Comparison of ENCODE assay signal across 13 cellular contexts in genomic region chr14:22380511-22381455, GRCh38.
DNase-seq lines count a peak whose midpoint lies in the region; ATAC-seq, FAIRE-seq and TF ChIP-seq lines count a peak whose summit lies in the region.
"Had no signal": no experiment of that assay in that cellular context is flagged by ENCODE, and none has a peak within 500 bp of the region (broad histone marks: within the 10 kb centered on the region; RNA-seq: fewer than 3 reads in every experiment).

No MANE protein-coding gene starts in this region.

- POLR2A ChIA-PET in PC-9 (lab: Charles Lee; ENCODE audit: unreplicated experiment) = no interaction called here

- H3K9me3 ChIP-seq in astrocyte (ENCODE audit: insufficient read depth, low read depth, low read length) (no peaks in the 10 kb centered on the region), right lobe of liver (no peaks in the 10 kb centered on the region), upper lobe of left lung (no peaks in the 10 kb centered on the region), PC-9 (ENCODE audit: insufficient read depth, low read depth) (no peaks in the 10 kb centered on the region), body of pancreas (no peaks in the 10 kb centered on the region)
- H3K9me3 ChIP-seq: neutrophil had no signal

- 47% methylated on average over 7 of the region's 7 CpGs for WGBS in right lobe of liver (ENCODE audit: insufficient coverage, low coverage, low lambda C conversion rate, missing lambda C conversion rate)
- WGBS in upper lobe of left lung, 2 donors = 49 to 55% methylated on average over 7 of the region's 7 CpGs
- WGBS in body of pancreas, 2 donors = 51 to 54% methylated on average over 7 of the region's 7 CpGs

- peak overlapping the region; percentile 36 for H3K9ac ChIP-seq in astrocyte (ENCODE audit: low read length)

- H3K27ac ChIP-seq in astrocyte (ENCODE audit: low read depth, low read length) (peak overlapping the region; percentile 66), right lobe of liver (no peak overlapping the region), upper lobe of left lung (peak overlapping the region; percentile 19 to 65 (median 54)), PC-9 (no peak overlapping the region), body of pancreas (no peak overlapping the region)
- H3K27ac ChIP-seq: cardiac muscle cell, hepatocyte, neutrophil had no signal

- no peaks in the 10 kb centered on the region for H4K20me1 ChIP-seq in astrocyte (ENCODE audit: insufficient read depth, low read length)
- H4K20me1 ChIP-seq in PC-9 (ENCODE audit: insufficient read depth) = no peaks in the 10 kb centered on the region

- H2AFZ ChIP-seq in astrocyte (ENCODE audit: low read depth, low read length) = no peak overlapping the region
- H2AFZ ChIP-seq in PC-9 = no peak overlapping the region
- H2AFZ ChIP-seq: hepatocyte had no signal

- no peaks in the 10 kb centered on the region for H3K27me3 Mint-ChIP-seq in activated naive CD4-positive, alpha-beta T cell treated with anti-CD3 and anti-CD28 coated beads for 36 hours (ENCODE audit: low read depth)
- peaks cover 9% of the 10 kb centered on the region for H3K27me3 Mint-ChIP-seq in astrocyte (ENCODE audit: low read depth, unreplicated experiment)

- TF ChIP-seq EP300 in upper lobe of left lung (IDR thresholded peaks at IDR 0.05) = no peak

- peak overlapping the region; percentile 53 for H3K27ac Mint-ChIP-seq in activated naive CD4-positive, alpha-beta T cell treated with anti-CD3 and anti-CD28 coated beads for 36 hours
- H3K27ac Mint-ChIP-seq in activated naive CD4-positive, alpha-beta T cell treated with anti-CD3 and anti-CD28 coated beads, Interleukin-2, amount 50 U/mL, for 72 hours = no peak overlapping the region
- no peak overlapping the region for H3K27ac Mint-ChIP-seq in astrocyte (ENCODE audit: unreplicated experiment)

- no peak for FAIRE-seq in astrocyte (lab: Jason Lieb, UNC)

- H3K4me1 ChIP-seq in astrocyte (ENCODE audit: insufficient read depth, low read length) (peaks cover 20% of the 10 kb centered on the region), right lobe of liver (no peaks in the 10 kb centered on the region), upper lobe of left lung (peaks cover 0 to 15% (median 3%) of the 10 kb centered on the region in 4 donors), PC-9 (replicated peaks; ENCODE audit: insufficient read depth) (no peaks in the 10 kb centered on the region), body of pancreas (peaks cover 8% of the 10 kb centered on the region)

- intact Hi-C loops in activated naive CD4-positive, alpha-beta T cell treated with anti-CD3 and anti-CD28 coated beads for 36 hours (cut with micrococcal nuclease) = no loop called here
- intact Hi-C loops in right lobe of liver (cut with DNase I) = no loop called here
- intact Hi-C loops in PC-9 (cut with micrococcal nuclease; ENCODE audit: unreplicated experiment) = loop anchor here (5.0 kb wide), 1 partner anchor 258 kb away; no protein-coding TSS in a partner anchor
- intact Hi-C loops in body of pancreas (cut with DNase I) = loop anchor here (5.0 kb wide), 1 partner anchor 63 kb away; no protein-coding TSS in a partner anchor

- TF ChIP-seq POLR2A in right lobe of liver (IDR thresholded peaks at IDR 0.05) (no peak), upper lobe of left lung (IDR thresholded peaks at IDR 0.05) (no peak), body of pancreas (IDR thresholded peaks at IDR 0.05) (no peak)

- BruUV-seq in PC-9 (replicated peaks; lab: Mats Ljungman, UMichigan) = no TSS peak

- CTCF ChIA-PET in activated naive CD4-positive, alpha-beta T cell treated with anti-CD3 and anti-CD28 coated beads for 36 hours (lab: Charles Lee) = no interaction called here
- CTCF ChIA-PET in PC-9 (lab: Charles Lee) = interaction anchor here (0.6 to 1.2 kb wide), 3 partner anchors 9 to 362 kb away, joined by 3 to 4 read pairs (median 3); no protein-coding TSS in a partner anchor

- peaks cover 5% of the 10 kb centered on the region for H3K27me3 ChIP-seq in astrocyte (ENCODE audit: insufficient read depth, low read length)
- H3K27me3 ChIP-seq in right lobe of liver = peaks cover 0 to 5% of the 10 kb centered on the region in 2 donors
- H3K27me3 ChIP-seq in upper lobe of left lung = no peaks in the 10 kb centered on the region
- no peaks in the 10 kb centered on the region for H3K27me3 ChIP-seq in PC-9 (ENCODE audit: insufficient read depth, low read depth)
- H3K27me3 ChIP-seq in body of pancreas = peaks cover 0 to 6% of the 10 kb centered on the region in 2 donors
- H3K27me3 ChIP-seq: cardiac muscle cell, hepatocyte, neutrophil had no signal

- no peaks in the 10 kb centered on the region for H3F3A ChIP-seq in PC-9 (ENCODE audit: insufficient read depth, low read depth)

- no peaks in the 10 kb centered on the region for H3K36me3 ChIP-seq in astrocyte (ENCODE audit: insufficient read depth, low read length)
- no peaks in the 10 kb centered on the region for H3K36me3 ChIP-seq in right lobe of liver
- H3K36me3 ChIP-seq in upper lobe of left lung = no peaks in the 10 kb centered on the region
- no peaks in the 10 kb centered on the region for H3K36me3 ChIP-seq in PC-9 (ENCODE audit: low read depth)
- H3K36me3 ChIP-seq in body of pancreas (replicated peaks in 1 of 2; ENCODE audit: insufficient read depth in 1 of 2, low read depth in 2 of 2) = no peaks in the 10 kb centered on the region
- H3K36me3 ChIP-seq: cardiac muscle cell, neutrophil had no signal

- H3K9me2 ChIP-seq in PC-9 (ENCODE audit: insufficient read depth) = no peaks in the 10 kb centered on the region

- TF ChIP-seq CTCF in astrocyte (IDR thresholded peaks at IDR 0.05; ENCODE audit: insufficient read depth, low read depth, low read length) (no peak), right lobe of liver (IDR thresholded peaks at IDR 0.05) (no peak), upper lobe of left lung (IDR thresholded peaks at IDR 0.05) (no peak), PC-9 (conservative IDR thresholded peaks at IDR 0.05) (no peak), body of pancreas (IDR thresholded peaks at IDR 0.05) (no peak)

- no peaks in the 10 kb centered on the region for H3K4me1 Mint-ChIP-seq in activated naive CD4-positive, alpha-beta T cell treated with anti-CD3 and anti-CD28 coated beads for 36 hours (ENCODE audit: low read depth)
- peaks cover 20% of the 10 kb centered on the region for H3K4me1 Mint-ChIP-seq in astrocyte (ENCODE audit: low read depth, unreplicated experiment)

- H3K79me2 ChIP-seq in astrocyte (ENCODE audit: insufficient read depth, low read length) = no peaks in the 10 kb centered on the region
- no peaks in the 10 kb centered on the region for H3K79me2 ChIP-seq in PC-9 (ENCODE audit: low read depth)
- H3K79me2 ChIP-seq: hepatocyte had no signal

- no peak for ATAC-seq in activated naive CD4-positive, alpha-beta T cell treated with anti-CD3 and anti-CD28 coated beads, Interleukin-2, amount 50 U/mL, for 72 hours
- ATAC-seq in right lobe of liver (peak in 3 of 4 donors; percentile 23 to 87 (median 40)), upper lobe of left lung (ENCODE audit: low FRiP score in 2 of 2) (peak; percentile 65 to 76), HG02970 (IDR thresholded peaks at IDR 0.05; ENCODE audit: low FRiP score, unreplicated experiment) (no peak), body of pancreas (no peak)
- ATAC-seq: left ventricle myocardium superior had no signal

- H3K4me3 Mint-ChIP-seq in activated naive CD4-positive, alpha-beta T cell treated with anti-CD3 and anti-CD28 coated beads for 36 hours = no peak overlapping the region
- no peak overlapping the region for H3K4me3 Mint-ChIP-seq in astrocyte (ENCODE audit: unreplicated experiment)

- no peaks in the 10 kb centered on the region for H3K36me3 Mint-ChIP-seq in activated naive CD4-positive, alpha-beta T cell treated with anti-CD3 and anti-CD28 coated beads for 36 hours (ENCODE audit: low read depth)
- no peaks in the 10 kb centered on the region for H3K36me3 Mint-ChIP-seq in activated naive CD4-positive, alpha-beta T cell treated with anti-CD3 and anti-CD28 coated beads, Interleukin-2, amount 50 U/mL, for 72 hours
- no peaks in the 10 kb centered on the region for H3K36me3 Mint-ChIP-seq in astrocyte (ENCODE audit: low read depth, unreplicated experiment)

- H3K4me2 ChIP-seq in astrocyte (ENCODE audit: low read length) (peak overlapping the region; percentile 79), PC-9 (no peak overlapping the region)
- H3K4me2 ChIP-seq: hepatocyte had no signal

- H3K4me3 ChIP-seq in astrocyte (ENCODE audit: insufficient read depth, low read depth, low read length) (peak overlapping the region; percentile 29), right lobe of liver (no peak overlapping the region), upper lobe of left lung (no peak overlapping the region), PC-9 (no peak overlapping the region), body of pancreas (no peak overlapping the region)
- H3K4me3 ChIP-seq: cardiac muscle cell, hepatocyte had no signal

- DNase-seq in activated naive CD4-positive, alpha-beta T cell treated with anti-CD3 and anti-CD28 coated beads for 36 hours = no peak
- no peak for DNase-seq in activated naive CD4-positive, alpha-beta T cell treated with anti-CD3 and anti-CD28 coated beads, Interleukin-2, amount 50 U/mL, for 72 hours (ENCODE audit: low spot score in 2 of 2)
- DNase-seq in astrocyte (ENCODE audit: low read depth) = peak; percentile 69
- no peak for DNase-seq in right lobe of liver
- no peak for DNase-seq in upper lobe of left lung
- no peak for DNase-seq in PC-9
- DNase-seq in body of pancreas = no peak
- DNase-seq: Kasumi-1, left ventricle myocardium superior had no signal

- no peaks in the 10 kb centered on the region for H3K9me3 Mint-ChIP-seq in activated naive CD4-positive, alpha-beta T cell treated with anti-CD3 and anti-CD28 coated beads for 36 hours
- no peaks in the 10 kb centered on the region for H3K9me3 Mint-ChIP-seq in activated naive CD4-positive, alpha-beta T cell treated with anti-CD3 and anti-CD28 coated beads, Interleukin-2, amount 50 U/mL, for 72 hours
- peaks cover 1% of the 10 kb centered on the region for H3K9me3 Mint-ChIP-seq in astrocyte (ENCODE audit: unreplicated experiment)

Comparison
In these comparisons a context has a peak if more than half of its experiments do, and no peak if none do; other contexts are left out.
1. ATAC-seq: peak in right lobe of liver (3 of 4) and upper lobe of left lung (2 of 2); none in activated naive CD4-positive, alpha-beta T cell treated with anti-CD3 and anti-CD28 coated beads, Interleukin-2, amount 50 U/mL, for 72 hours (0 of 2), HG02970 (single experiment) and body of pancreas (single experiment).
2. H3K27ac ChIP-seq: peak in astrocyte (single experiment) and upper lobe of left lung (4 of 4); none in right lobe of liver (0 of 3), PC-9 (single experiment) and body of pancreas (0 of 4).
3. intact Hi-C loops: an anchor here in PC-9 (5.0 kb wide) and body of pancreas (5.0 kb wide); none called in activated naive CD4-positive, alpha-beta T cell treated with anti-CD3 and anti-CD28 coated beads for 36 hours and right lobe of liver.